ENCODE assay signal across 9 cellular contexts in the genomic region with DNA sequence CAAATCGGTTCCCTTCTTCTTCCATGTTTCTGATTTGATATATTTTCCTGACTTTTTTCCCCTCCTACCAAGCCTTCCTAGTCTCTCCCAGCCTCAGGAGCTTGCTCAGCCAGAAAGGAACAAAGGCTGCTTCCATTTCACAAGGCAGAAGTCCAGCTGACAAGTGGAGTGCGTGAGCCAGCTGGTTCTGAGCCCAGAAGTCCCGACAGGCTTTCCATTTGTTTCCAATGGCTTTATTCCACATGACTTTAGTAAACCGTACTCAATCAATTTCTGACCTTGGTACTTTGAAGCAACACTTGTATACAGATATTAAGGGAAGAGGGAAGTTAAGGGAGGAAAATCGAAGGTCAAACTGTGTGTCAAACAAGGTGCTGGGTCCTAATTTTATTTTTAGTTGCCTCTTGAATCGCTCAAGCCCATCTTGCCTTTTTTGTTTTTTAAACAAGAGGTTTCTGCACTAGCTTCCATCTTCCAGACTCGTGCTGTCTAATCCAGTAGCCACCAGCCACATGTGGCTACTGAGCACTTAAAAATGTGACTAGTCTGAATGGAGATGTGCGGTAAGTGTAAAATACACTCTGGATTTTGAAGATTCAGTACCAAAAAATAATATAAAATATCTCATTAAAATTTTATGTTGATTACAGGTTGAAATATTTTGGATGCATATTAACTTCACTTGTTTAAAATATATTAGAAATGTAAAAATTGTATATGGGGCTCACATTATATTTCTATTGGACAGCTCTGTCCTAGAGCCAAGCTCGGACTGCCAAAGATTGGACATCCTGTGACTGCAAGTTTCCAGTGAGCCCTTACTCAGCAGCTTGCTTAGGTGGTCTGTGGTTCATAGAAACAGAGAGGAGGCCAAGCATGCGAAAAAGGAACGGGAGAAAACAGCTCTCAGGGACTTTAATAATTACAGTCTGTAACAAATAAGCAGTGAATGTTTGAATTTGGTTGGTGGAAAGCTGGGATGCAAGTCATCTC. TPM values are rescaled to one million over a fixed set of nuclear protein-coding genes. Genes with fewer than 3 reads are reported as not detected.
DNase-seq lines count a peak whose midpoint lies in the region; ATAC-seq and TF ChIP-seq lines count a peak whose summit lies in the region.
"Had no signal": no experiment of that assay in that cellular context is flagged by ENCODE, and none has a peak within 500 bp of the region (broad histone marks: within the 10 kb centered on the region; RNA-seq: fewer than 3 reads in every experiment).

No MANE protein-coding gene starts in this region.

- H3K36me3 ChIP-seq in uterus (no peaks in the 10 kb centered on the region), esophagus squamous epithelium (peaks cover 0 to 30% (median 0%) of the 10 kb centered on the region in 3 donors)

- no peak for ATAC-seq in activated T-cell treated with anti-CD3 and anti-CD28 coated beads, Interleukin-2, amount 50 U/mL, for 72 hours (replicated peaks in 1 of 2)
- ATAC-seq in omental fat pad (ENCODE audit: low FRiP score) = no peak

- H3K4me3 ChIP-seq in dorsolateral prefrontal cortex (peak overlapping the region in 20 of 59 donors; percentile 1 to 46 (median 16)), uterus (no peak overlapping the region), esophagus squamous epithelium (peak overlapping the region in 1 of 4 donors; percentile 19)

- TF ChIP-seq CTCF in dorsolateral prefrontal cortex (IDR thresholded peaks at IDR 0.05 in 54 of 56, conservative IDR thresholded peaks at IDR 0.05 in 2 of 56; ENCODE audit: low read depth in 1 of 56, partially characterized antibody in 56 of 56) = peak in 17 of 56 donors; percentile 7 to 47 (median 19)
- TF ChIP-seq CTCF in uterus (IDR thresholded peaks at IDR 0.05) = no peak
- no peak for TF ChIP-seq CTCF in esophagus squamous epithelium (IDR thresholded peaks at IDR 0.05)
- TF ChIP-seq CTCF in omental fat pad (IDR thresholded peaks at IDR 0.05) = no peak

- no peak overlapping the region for H3K4me3 Mint-ChIP-seq in activated T-cell treated with anti-CD3 and anti-CD28 coated beads, Interleukin-2, amount 50 U/mL, for 72 hours

- H3K9me3 ChIP-seq in uterus = no peaks in the 10 kb centered on the region
- H3K9me3 ChIP-seq in esophagus squamous epithelium = no peaks in the 10 kb centered on the region

- H3K9me3 Mint-ChIP-seq in activated T-cell treated with anti-CD3 and anti-CD28 coated beads, Interleukin-2, amount 50 U/mL, for 72 hours = no peaks in the 10 kb centered on the region

- peaks cover 10% of the 10 kb centered on the region for H3K4me1 Mint-ChIP-seq in activated T-cell treated with anti-CD3 and anti-CD28 coated beads, Interleukin-2, amount 50 U/mL, for 72 hours (ENCODE audit: low read depth)

- H3K27ac ChIP-seq in dorsolateral prefrontal cortex = peak overlapping the region in 54 of 59 donors; percentile 3 to 86 (median 74)
- peak overlapping the region in 1 of 2 donors; percentile 47 for H3K27ac ChIP-seq in uterus
- H3K27ac ChIP-seq in esophagus squamous epithelium = peak overlapping the region in 1 of 4 donors; percentile 31

- no peaks in the 10 kb centered on the region for H3K4me1 ChIP-seq in uterus
- H3K4me1 ChIP-seq in esophagus squamous epithelium = peaks cover 0 to 16% (median 0%) of the 10 kb centered on the region in 3 donors

- H3K27me3 ChIP-seq in dorsolateral prefrontal cortex = no peaks in the 10 kb centered on the region
- no peaks in the 10 kb centered on the region for H3K27me3 ChIP-seq in uterus
- H3K27me3 ChIP-seq in esophagus squamous epithelium = no peaks in the 10 kb centered on the region

- no peak for TF ChIP-seq POLR2A in uterus (IDR thresholded peaks at IDR 0.05)
- no peak for TF ChIP-seq POLR2A in esophagus squamous epithelium (IDR thresholded peaks at IDR 0.05)

- H3K27ac Mint-ChIP-seq in activated T-cell treated with anti-CD3 and anti-CD28 coated beads, Interleukin-2, amount 50 U/mL, for 72 hours = peak overlapping the region; percentile 15

- H3K27me3 Mint-ChIP-seq in activated T-cell treated with anti-CD3 and anti-CD28 coated beads, Interleukin-2, amount 50 U/mL, for 72 hours (ENCODE audit: low read depth) = no peaks in the 10 kb centered on the region

- intact Hi-C loops in dorsolateral prefrontal cortex (cut with DNase I) = loop anchor here (5.0 kb wide), 2 partner anchors 74 to 131 kb away; a partner anchor contains a TSS
- intact Hi-C loops in uterus (cut with DNase I; ENCODE audit: low total_unique reads) = no loop called here
- intact Hi-C loops in esophagus squamous epithelium (cut with DNase I) = no loop called here

- H3K36me3 Mint-ChIP-seq in activated T-cell treated with anti-CD3 and anti-CD28 coated beads, Interleukin-2, amount 50 U/mL, for 72 hours (ENCODE audit: insufficient read depth in 2 of 2) = peaks cover 7 to 22% of the 10 kb centered on the region in 2 donors

- no peak for DNase-seq in activated T-cell treated with anti-CD3 and anti-CD28 coated beads, Interleukin-2, amount 50 U/mL, for 72 hours
- DNase-seq in activated T-cell treated with anti-CD3 and anti-CD28 coated beads for 4 hours = no peak
- peak; percentile 64 to 92 (median 84) for DNase-seq in dorsolateral prefrontal cortex
- peak; percentile 91 for DNase-seq in midbrain (lab: John Stamatoyannopoulos, UW)
- DNase-seq in uterus = peak; percentile 58 to 79
- no peak for DNase-seq in esophagus squamous epithelium (lab: John Stamatoyannopoulos, UW)
- DNase-seq in cortex of kidney (lab: John Stamatoyannopoulos, UW) = no peak
- DNase-seq in omental fat pad (ENCODE audit: low spot score) = no peak
- DNase-seq: DND-41 had no signal

- whole genome bisulfite sequencing in esophagus squamous epithelium, 2 donors = 43 to 44% methylated on average over 11 of the region's 11 CpGs

RNA-seq across cellular contexts. Expression of a gene that starts 36.0 kb away (rescaled TPM):
- total RNA-seq in activated T-cell treated with anti-CD3 and anti-CD28 coated beads, Interleukin-2, amount 50 U/mL, for 72 hours = 100 to 1,000 TPM; 198 to 237 TPM
- total RNA-seq in dorsolateral prefrontal cortex (100 to 1,000 TPM in 1 of 120 experiments, 10 to 100 TPM in 119; 15.8 to 100 (median 34.0) TPM), uterus (10 to 100 TPM; 12.3 to 61.9 (median 26.3) TPM), esophagus squamous epithelium (10 to 100 TPM in 1 of 4 donors, 1 to 10 TPM in 3; 2.2 to 17.5 (median 6.0) TPM), omental fat pad (10 to 100 TPM; 20.9 to 60.1 (median 43.3) TPM)

Comparison
In these comparisons a context has a peak if more than half of its experiments do, and no peak if none do; other contexts are left out.
1. DNase-seq: peak in dorsolateral prefrontal cortex (10 of 10), midbrain (single experiment) and uterus (2 of 2); none in activated T-cell treated with anti-CD3 and anti-CD28 coated beads, Interleukin-2, amount 50 U/mL, for 72 hours (0 of 2), activated T-cell treated with anti-CD3 and anti-CD28 coated beads for 4 hours (single experiment), esophagus squamous epithelium (single experiment), cortex of kidney (single experiment) and omental fat pad (single experiment).
2. intact Hi-C loops: an anchor here in dorsolateral prefrontal cortex (5.0 kb wide); none called in uterus and esophagus squamous epithelium.